Comparison of ENCODE assay signal across 9 cellular contexts in genomic region chr6:7188492-7188891, GRCh38.
A peak's percentile ranks its signal among the peaks of the same experiment; 100 is the strongest.
DNase-seq lines count a peak whose midpoint lies in the region; ATAC-seq and TF ChIP-seq lines count a peak whose summit lies in the region.
"Had no signal": no experiment of that assay in that cellular context is flagged by ENCODE, and none has a peak within 500 bp of the region (broad histone marks: within the 10 kb centered on the region; RNA-seq: fewer than 3 reads in every experiment).

No MANE protein-coding gene starts in this region.

- ATAC-seq in GM18858 (IDR thresholded peaks at IDR 0.05; ENCODE audit: unreplicated experiment): peak; percentile 86
- ATAC-seq in GM21723 (IDR thresholded peaks at IDR 0.05; ENCODE audit: unreplicated experiment): peak; percentile 90
- peak; percentile 87 for ATAC-seq in HG03565 (IDR thresholded peaks at IDR 0.05; ENCODE audit: unreplicated experiment)
- ATAC-seq in right lobe of liver: peak; percentile 41 to 56 (median 48)

- H3K27ac ChIP-seq in right lobe of liver: peak overlapping the region in 2 of 3 donors; percentile 13 to 16
- H3K27ac ChIP-seq in ascending aorta: no peak overlapping the region
- H3K27ac ChIP-seq: gastrocnemius medialis had no signal

- DNase-seq in right lobe of liver (no peak), NCI-H2196 treated with DMSO at 0.1 percent for 48 hours (lab: John Stamatoyannopoulos, UW; ENCODE audit: unreplicated experiment) (no peak), ascending aorta (ENCODE audit: low spot score in 2 of 2) (no peak), DMS53 treated with DMSO at 0.1 percent for 48 hours (lab: John Stamatoyannopoulos, UW; ENCODE audit: unreplicated experiment) (no peak), foreskin melanocyte (no peak)
- DNase-seq: gastrocnemius medialis had no signal

- 76% methylated on average over 5 of the region's 5 CpGs for WGBS in right lobe of liver (ENCODE audit: insufficient coverage, low coverage, low lambda C conversion rate, missing lambda C conversion rate)

- TF ChIP-seq CTCF in right lobe of liver (IDR thresholded peaks at IDR 0.05): no peak
- TF ChIP-seq CTCF in ascending aorta (IDR thresholded peaks at IDR 0.05): no peak

- H3K4me1 ChIP-seq in right lobe of liver (peaks cover 0 to 14% (median 0%) of the 10 kb centered on the region in 4 donors), ascending aorta (no peaks in the 10 kb centered on the region)
- H3K4me1 ChIP-seq: gastrocnemius medialis had no signal

- H3K36me3 ChIP-seq in right lobe of liver (peaks cover 0 to 71% (median 18%) of the 10 kb centered on the region in 4 donors), ascending aorta (peaks cover 9 to 43% of the 10 kb centered on the region in 2 donors)

- H3K4me3 ChIP-seq in right lobe of liver (no peak overlapping the region), ascending aorta (no peak overlapping the region)
- H3K4me3 ChIP-seq: gastrocnemius medialis had no signal

- H3K27me3 ChIP-seq in right lobe of liver (no peaks in the 10 kb centered on the region), ascending aorta (no peaks in the 10 kb centered on the region)
- H3K27me3 ChIP-seq: gastrocnemius medialis had no signal

- intact Hi-C loops in right lobe of liver (cut with DNase I): no loop called here
- intact Hi-C loops in ascending aorta (cut with DNase I): no loop called here

- no peak for TF ChIP-seq POLR2A in right lobe of liver (IDR thresholded peaks at IDR 0.05)

- H3K9me3 ChIP-seq in right lobe of liver (no peaks in the 10 kb centered on the region), ascending aorta (no peaks in the 10 kb centered on the region)
- H3K9me3 ChIP-seq: gastrocnemius medialis had no signal

Comparison
In these comparisons a context has a peak if more than half of its experiments do, and no peak if none do; other contexts are left out.
1. H3K27ac ChIP-seq: peak in right lobe of liver (2 of 3); none in ascending aorta (0 of 2).
2. Peak in every context shown above with its lines, with median percentiles within 50 percentile points of each other: ATAC-seq.